Comparison of ENCODE assay signal across 16 cellular contexts in genomic region chr5:123717139-123717538, GRCh38.
DNase-seq lines count a peak whose midpoint lies in the region; ATAC-seq and TF ChIP-seq lines count a peak whose summit lies in the region.
"Had no signal": no experiment of that assay in that cellular context is flagged by ENCODE, and none has a peak within 500 bp of the region (broad histone marks: within the 10 kb centered on the region; RNA-seq: fewer than 3 reads in every experiment).

No MANE protein-coding gene starts in this region.

- H3K27me3 ChIP-seq in SJCRH30: no peaks in the 10 kb centered on the region
- H3K27me3 ChIP-seq: stomach had no signal

- H3K4me1 ChIP-seq in SJCRH30: peaks cover 9% of the 10 kb centered on the region; the same call in 1 of the 2 replicates
- H3K4me1 ChIP-seq: stomach had no signal

- H3K36me3 ChIP-seq in SJCRH30: no peaks in the 10 kb centered on the region
- H3K36me3 ChIP-seq: stomach had no signal

- no peaks in the 10 kb centered on the region for H3K4me1 Mint-ChIP-seq in activated T-helper 17 cell treated with anti-CD3 and anti-CD28 coated beads, Interleukin-2, amount 50 U/mL, for 72 hours
- H3K4me1 Mint-ChIP-seq: neural crest cell had no signal

- no peak for TF ChIP-seq CTCF in epithelial cell of proximal tubule (conservative IDR thresholded peaks at IDR 0.05; ENCODE audit: low read depth, low read length)

- H3K9me3 ChIP-seq in SJCRH30 (replicated peaks): no peaks in the 10 kb centered on the region

- H3K27ac Mint-ChIP-seq in activated T-helper 17 cell treated with anti-CD3 and anti-CD28 coated beads, Interleukin-2, amount 50 U/mL, for 72 hours: no peak overlapping the region

- DNase-seq in GM04503 (ENCODE audit: low read depth) (peak; percentile 51), SJCRH30 (peak; percentile 33 to 55), epithelial cell of proximal tubule (ENCODE audit: low read depth) (peak; percentile 37), myocyte (ENCODE audit: low read depth) (peak; percentile 75), mucosa of gallbladder (ENCODE audit: low spot score) (no peak), Ammon's horn (ENCODE audit: low spot score) (no peak), hepatic stellate cell (ENCODE audit: low spot score) (no peak)
- DNase-seq: activated naive CD4-positive, alpha-beta T cell treated with Interleukin-2 at 50 U/mL for 16 hours; effector memory CD4-positive, alpha-beta T cell; glutamatergic neuron; mammary epithelial cell; MM.1S; NCI-H1930; stomach had no signal

- no peak overlapping the region for H3K27ac ChIP-seq in SJCRH30
- H3K27ac ChIP-seq: stomach had no signal

- H3K9me3 Mint-ChIP-seq in activated T-helper 17 cell treated with anti-CD3 and anti-CD28 coated beads, Interleukin-2, amount 50 U/mL, for 72 hours: peaks cover 9% of the 10 kb centered on the region

- no peak overlapping the region for H3K4me3 Mint-ChIP-seq in activated T-helper 17 cell treated with anti-CD3 and anti-CD28 coated beads, Interleukin-2, amount 50 U/mL, for 72 hours
- H3K4me3 Mint-ChIP-seq: neural crest cell had no signal

- ATAC-seq in activated T-helper 17 cell treated with anti-CD3 and anti-CD28 coated beads, Interleukin-2, amount 50 U/mL, for 72 hours (replicated peaks): no peak

- H3K27me3 Mint-ChIP-seq in activated T-helper 17 cell treated with anti-CD3 and anti-CD28 coated beads, Interleukin-2, amount 50 U/mL, for 72 hours: no peaks in the 10 kb centered on the region

- H3K36me3 Mint-ChIP-seq in activated T-helper 17 cell treated with anti-CD3 and anti-CD28 coated beads, Interleukin-2, amount 50 U/mL, for 72 hours (ENCODE audit: low read depth): no peaks in the 10 kb centered on the region

- H3K4me3 ChIP-seq in SJCRH30 (no peak overlapping the region), epithelial cell of proximal tubule (ENCODE audit: low read depth, low read length) (no peak overlapping the region)
- H3K4me3 ChIP-seq: stomach had no signal

Comparison
In these comparisons a context has a peak if more than half of its experiments do, and no peak if none do; other contexts are left out.
1. DNase-seq: peak in GM04503 (single experiment), SJCRH30 (2 of 2), epithelial cell of proximal tubule (single experiment) and myocyte (single experiment); none in mucosa of gallbladder (single experiment), Ammon's horn (single experiment) and hepatic stellate cell (single experiment).